1 cellular context compared by ENCODE assay signal in the genomic region with DNA sequence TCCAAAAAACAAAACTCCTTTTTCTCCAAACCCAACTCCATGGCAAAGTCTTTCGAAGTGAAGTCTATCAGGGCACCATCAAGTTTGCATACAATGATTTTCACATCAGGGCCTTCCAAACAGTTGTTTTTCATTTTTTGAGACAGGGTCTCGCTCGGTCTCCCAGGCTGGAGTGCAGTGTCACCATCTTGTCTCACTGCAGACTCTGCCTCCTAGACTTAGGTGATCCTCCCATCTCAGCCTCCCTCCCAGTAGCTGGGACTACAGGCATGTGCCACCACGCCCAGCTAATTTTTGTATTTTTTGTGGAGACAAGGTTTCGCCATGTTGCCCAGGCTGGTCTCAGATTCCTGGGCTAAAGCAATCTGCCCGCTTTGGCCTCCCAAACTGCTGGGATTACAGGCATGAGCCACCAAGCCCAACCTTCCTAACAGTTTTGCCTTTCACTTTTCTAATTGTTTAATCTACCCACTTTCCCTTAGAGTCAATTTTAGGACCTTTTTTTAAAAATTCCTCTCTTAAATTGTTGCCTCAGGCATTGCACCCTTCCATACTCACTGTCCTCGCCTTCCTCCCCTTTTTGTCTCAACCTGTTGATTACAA.
TF ChIP-seq lines count a peak whose summit lies in the region.

No MANE protein-coding gene starts in this region.

TF ChIP-seq in neural cell, 6 proteins besides CTCF, POLR2A, EP300 and RAD21:
- TF ChIP-seq POLR2AphosphoS5 (IDR thresholded peaks at IDR 0.05) (no peak), MXI1 (conservative IDR thresholded peaks at IDR 0.05; ENCODE audit: poor library complexity, severe bottlenecking) (no peak), TAF1 (IDR thresholded peaks at IDR 0.05; ENCODE audit: low read depth) (no peak)
- TF ChIP-seq, protein P1, sequence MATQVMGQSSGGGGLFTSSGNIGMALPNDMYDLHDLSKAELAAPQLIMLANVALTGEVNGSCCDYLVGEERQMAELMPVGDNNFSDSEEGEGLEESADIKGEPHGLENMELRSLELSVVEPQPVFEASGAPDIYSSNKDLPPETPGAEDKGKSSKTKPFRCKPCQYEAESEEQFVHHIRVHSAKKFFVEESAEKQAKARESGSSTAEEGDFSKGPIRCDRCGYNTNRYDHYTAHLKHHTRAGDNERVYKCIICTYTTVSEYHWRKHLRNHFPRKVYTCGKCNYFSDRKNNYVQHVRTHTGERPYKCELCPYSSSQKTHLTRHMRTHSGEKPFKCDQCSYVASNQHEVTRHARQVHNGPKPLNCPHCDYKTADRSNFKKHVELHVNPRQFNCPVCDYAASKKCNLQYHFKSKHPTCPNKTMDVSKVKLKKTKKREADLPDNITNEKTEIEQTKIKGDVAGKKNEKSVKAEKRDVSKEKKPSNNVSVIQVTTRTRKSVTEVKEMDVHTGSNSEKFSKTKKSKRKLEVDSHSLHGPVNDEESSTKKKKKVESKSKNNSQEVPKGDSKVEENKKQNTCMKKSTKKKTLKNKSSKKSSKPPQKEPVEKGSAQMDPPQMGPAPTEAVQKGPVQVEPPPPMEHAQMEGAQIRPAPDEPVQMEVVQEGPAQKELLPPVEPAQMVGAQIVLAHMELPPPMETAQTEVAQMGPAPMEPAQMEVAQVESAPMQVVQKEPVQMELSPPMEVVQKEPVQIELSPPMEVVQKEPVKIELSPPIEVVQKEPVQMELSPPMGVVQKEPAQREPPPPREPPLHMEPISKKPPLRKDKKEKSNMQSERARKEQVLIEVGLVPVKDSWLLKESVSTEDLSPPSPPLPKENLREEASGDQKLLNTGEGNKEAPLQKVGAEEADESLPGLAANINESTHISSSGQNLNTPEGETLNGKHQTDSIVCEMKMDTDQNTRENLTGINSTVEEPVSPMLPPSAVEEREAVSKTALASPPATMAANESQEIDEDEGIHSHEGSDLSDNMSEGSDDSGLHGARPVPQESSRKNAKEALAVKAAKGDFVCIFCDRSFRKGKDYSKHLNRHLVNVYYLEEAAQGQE (IDR thresholded peaks at IDR 0.05; ENCODE audit: borderline replicate concordance): no peak
